1 cellular context compared by ENCODE assay signal in the genomic region with DNA sequence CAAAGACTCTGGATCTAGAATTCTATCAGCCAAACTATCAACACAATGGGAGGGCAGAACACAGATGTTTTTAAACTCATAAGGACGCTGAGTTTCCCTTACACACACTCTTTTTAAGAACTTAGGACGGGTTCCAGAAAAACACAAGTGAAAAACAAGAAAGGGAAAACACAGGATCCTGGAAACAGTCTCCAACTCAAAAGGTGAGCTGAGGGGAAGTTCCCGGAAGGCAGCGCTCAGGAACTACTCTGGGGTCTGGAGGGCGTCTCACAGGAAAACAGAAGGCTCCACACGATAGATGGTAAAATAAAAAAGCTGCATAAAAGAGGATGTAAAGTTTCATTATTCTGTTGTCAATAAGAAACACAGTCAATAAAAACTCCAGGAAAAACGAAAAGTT.
TF ChIP-seq lines count a peak whose summit lies in the region.

No MANE protein-coding gene starts in this region.

TF ChIP-seq in HepG2, 621 proteins besides CTCF, POLR2A, EP300 and RAD21 (continued from another document):
- no peak for TF ChIP-seq ARID5B (CRISPR knock-in tag; IDR thresholded peaks at IDR 0.05)
- TF ChIP-seq NR2C2 (CRISPR knock-in tag; IDR thresholded peaks at IDR 0.05; ENCODE audit: borderline replicate concordance): no peak
- no peak for TF ChIP-seq ZNF563 (CRISPR knock-in tag; IDR thresholded peaks at IDR 0.05)
- TF ChIP-seq ZNF816 (CRISPR knock-in tag; IDR thresholded peaks at IDR 0.05; ENCODE audit: borderline replicate concordance): no peak
- TF ChIP-seq, protein P1, sequence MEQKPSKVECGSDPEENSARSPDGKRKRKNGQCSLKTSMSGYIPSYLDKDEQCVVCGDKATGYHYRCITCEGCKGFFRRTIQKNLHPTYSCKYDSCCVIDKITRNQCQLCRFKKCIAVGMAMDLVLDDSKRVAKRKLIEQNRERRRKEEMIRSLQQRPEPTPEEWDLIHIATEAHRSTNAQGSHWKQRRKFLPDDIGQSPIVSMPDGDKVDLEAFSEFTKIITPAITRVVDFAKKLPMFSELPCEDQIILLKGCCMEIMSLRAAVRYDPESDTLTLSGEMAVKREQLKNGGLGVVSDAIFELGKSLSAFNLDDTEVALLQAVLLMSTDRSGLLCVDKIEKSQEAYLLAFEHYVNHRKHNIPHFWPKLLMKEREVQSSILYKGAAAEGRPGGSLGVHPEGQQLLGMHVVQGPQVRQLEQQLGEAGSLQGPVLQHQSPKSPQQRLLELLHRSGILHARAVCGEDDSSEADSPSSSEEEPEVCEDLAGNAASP (CRISPR knock-in tag; IDR thresholded peaks at IDR 0.05; ENCODE audit: borderline replicate concordance): no peak
- no peak for TF ChIP-seq ZNF292 (CRISPR knock-in tag; IDR thresholded peaks at IDR 0.05; ENCODE audit: borderline replicate concordance, low read depth)
- TF ChIP-seq ZIK1 (CRISPR knock-in tag; IDR thresholded peaks at IDR 0.05; ENCODE audit: borderline replicate concordance, low read depth): no peak
- TF ChIP-seq SUZ12 (IDR thresholded peaks at IDR 0.05; ENCODE audit: low read depth, low read length): no peak
- TF ChIP-seq NFKB2 (CRISPR knock-in tag; IDR thresholded peaks at IDR 0.05; ENCODE audit: borderline replicate concordance): no peak
- no peak for TF ChIP-seq SIN3A (IDR thresholded peaks at IDR 0.05; ENCODE audit: borderline replicate concordance, low read depth, low read length)
- no peak for TF ChIP-seq ZKSCAN1 (IDR thresholded peaks at IDR 0.05; ENCODE audit: low read length)
